In genomic region chr3:126555795-126556636, GRCh38 we compare ENCODE assay signal across 22 cellular contexts. TPM values are rescaled to one million over a fixed set of nuclear protein-coding genes. Genes with fewer than 3 reads are reported as not detected.
A peak's percentile ranks its signal among the peaks of the same experiment; 100 is the strongest.
DNase-seq lines count a peak whose midpoint lies in the region; ATAC-seq, FAIRE-seq and TF ChIP-seq lines count a peak whose summit lies in the region.
"Had no signal": no experiment of that assay in that cellular context is flagged by ENCODE, and none has a peak within 500 bp of the region (broad histone marks: within the 10 kb centered on the region; RNA-seq: fewer than 3 reads in every experiment).

No MANE protein-coding gene starts in this region.

- in situ Hi-C loops in HepG2 (cut with HindIII; ENCODE audit: extremely low pct_ligation_motif_present, low pct_unique_long_range_greater_than_20kb), result no loop called here

- H3K27me3 Mint-ChIP-seq in progenitor cell of endocrine pancreas, result peaks cover 3% of the 10 kb centered on the region

- no peak for ATAC-seq in right lobe of liver
- ATAC-seq in HepG2, result no peak
- no peak for ATAC-seq in HG03045 (IDR thresholded peaks at IDR 0.05; ENCODE audit: unreplicated experiment)
- ATAC-seq in HG02981 (IDR thresholded peaks at IDR 0.05; ENCODE audit: unreplicated experiment), result no peak
- ATAC-seq: naive thymus-derived CD4-positive, alpha-beta T cell; psoas muscle; SK-N-SH treated with all-trans-retinoic acid at 6 μM for 48 hours had no signal

- H3K4me1 Mint-ChIP-seq in progenitor cell of endocrine pancreas (ENCODE audit: low read depth), result no peaks in the 10 kb centered on the region
- H3K4me1 Mint-ChIP-seq: naive thymus-derived CD4-positive, alpha-beta T cell had no signal

- TF ChIP-seq POLR2A in right lobe of liver (IDR thresholded peaks at IDR 0.05) (no peak), HepG2 (IDR thresholded peaks at IDR 0.05; ENCODE audit: insufficient read depth in 1 of 2, low read depth in 2 of 2, low read length in 2 of 2) (no peak)

- H3K9me3 ChIP-seq in right lobe of liver, result no peaks in the 10 kb centered on the region
- no peaks in the 10 kb centered on the region for H3K9me3 ChIP-seq in HepG2 (ENCODE audit: low read length)
- H3K9me3 ChIP-seq: psoas muscle had no signal

- peak in 2 of 3 donors; percentile 5 to 43 for DNase-seq in right lobe of liver
- no peak for DNase-seq in HepG2 (ENCODE audit: low spot score)
- DNase-seq in iPS-NIHi7 (ENCODE audit: extremely low spot score), result peak; percentile 7
- peak; percentile 6 for DNase-seq in progenitor cell of endocrine pancreas (ENCODE audit: low spot score, unreplicated experiment)
- no peak for DNase-seq in RWPE1 (ENCODE audit: low spot score)
- DNase-seq in HCEC 1CT, result no peak
- DNase-seq: activated naive CD4-positive, alpha-beta T cell treated with anti-CD3 and anti-CD28 coated beads, Interleukin-2, amount 50 U/mL, for 16 hours; NCI-H187 treated with DMSO at 0.1 percent for 48 hours; RPMI8226; stimulated activated CD4-positive, alpha-beta T cell treated with anti-CD3 and anti-CD28 coated beads, Interleukin-12 subunit alpha, Interleukin-12 subunit beta, amount 100 ng/mL, for 4 hours; T-helper 9 cell had no signal

- H2AFZ ChIP-seq in HepG2 (ENCODE audit: low read length), result no peak overlapping the region

- H3K79me2 ChIP-seq in HepG2 (ENCODE audit: insufficient read depth, low read length), result no peaks in the 10 kb centered on the region

- H3K36me3 ChIP-seq in right lobe of liver (no peaks in the 10 kb centered on the region), HepG2 (replicated peaks in 1 of 2; ENCODE audit: control insufficient read depth in 1 of 2, insufficient read depth in 2 of 2, low read length in 2 of 2) (no peaks in the 10 kb centered on the region)

- H3K27ac Mint-ChIP-seq in progenitor cell of endocrine pancreas, result no peak overlapping the region
- H3K27ac Mint-ChIP-seq: naive thymus-derived CD4-positive, alpha-beta T cell had no signal

- no peaks in the 10 kb centered on the region for H3K36me3 Mint-ChIP-seq in progenitor cell of endocrine pancreas (ENCODE audit: insufficient read depth)
- H3K36me3 Mint-ChIP-seq: naive thymus-derived CD4-positive, alpha-beta T cell had no signal

- H3K4me1 ChIP-seq in right lobe of liver, result no peaks in the 10 kb centered on the region
- H3K4me1 ChIP-seq in HepG2 (ENCODE audit: insufficient read depth, low read length), result no peaks in the 10 kb centered on the region; the same call in 1 of the 2 replicates
- H3K4me1 ChIP-seq: psoas muscle had no signal

- H3K4me3 ChIP-seq in right lobe of liver, result no peak overlapping the region
- H3K4me3 ChIP-seq in HepG2 (replicated peaks in 1 of 3; ENCODE audit: insufficient read depth in 1 of 3, low read depth in 2 of 3, low read length in 3 of 3), result no peak overlapping the region
- H3K4me3 ChIP-seq: psoas muscle had no signal

- H3K9me3 Mint-ChIP-seq in progenitor cell of endocrine pancreas (ENCODE audit: low read depth), result no peaks in the 10 kb centered on the region
- H3K9me3 Mint-ChIP-seq: naive thymus-derived CD4-positive, alpha-beta T cell had no signal

- POLR2A ChIA-PET in HepG2 (lab: Yijun Ruan, JAX), result no interaction called here
- POLR2A ChIA-PET in RWPE1 (lab: Yijun Ruan, JAX; ENCODE audit: low non-redundant PET), result no interaction called here

- CTCF ChIA-PET in HepG2 (lab: Yijun Ruan, JAX; ENCODE audit: low intra/inter-chr PET ratio, low total read pairs) (no interaction called here), RWPE1 (lab: Yijun Ruan, JAX) (no interaction called here)

- TF ChIP-seq EP300 in HepG2 (IDR thresholded peaks at IDR 0.05; ENCODE audit: low read depth in 2 of 2, low read length in 2 of 2), result no peak
- no peak for TF ChIP-seq EP300 in HepG2 (CRISPR knock-in tag; IDR thresholded peaks at IDR 0.05; ENCODE audit: borderline replicate concordance)

- no peaks in the 10 kb centered on the region for H4K20me1 ChIP-seq in HepG2 (ENCODE audit: insufficient read depth, low read length)

- no TSS peak for BruUV-seq in HepG2 (replicated peaks; lab: Mats Ljungman, UMichigan)

- H3K27ac ChIP-seq in right lobe of liver (no peak overlapping the region), HepG2 (ENCODE audit: extremely low read length, insufficient read depth, low read length) (no peak overlapping the region), RWPE1 (no peak overlapping the region)
- H3K27ac ChIP-seq: KMS-11, psoas muscle had no signal

- intact Hi-C loops in right lobe of liver (cut with DNase I), result no loop called here
- intact Hi-C loops in HepG2 (cut with micrococcal nuclease; ENCODE audit: unreplicated experiment), result loop anchor here (10.0 kb wide), 2 partner anchors 61 to 919 kb away; no protein-coding TSS in a partner anchor

- H3K9ac ChIP-seq in HepG2 (ENCODE audit: insufficient read depth, low read depth, low read length), result no peak overlapping the region
- H3K9ac ChIP-seq: KMS-11 had no signal

- TF ChIP-seq CTCF in right lobe of liver (IDR thresholded peaks at IDR 0.05) (no peak), HepG2 (CRISPR knock-in tag; IDR thresholded peaks at IDR 0.05) (no peak), progenitor cell of endocrine pancreas (IDR thresholded peaks at IDR 0.05; ENCODE audit: unreplicated experiment) (no peak), RWPE1 (conservative IDR thresholded peaks at IDR 0.05; ENCODE audit: low read depth) (no peak)

- no peak for FAIRE-seq in HepG2 (lab: Jason Lieb, UNC)
- FAIRE-seq: colon, endometrium had no signal

- WGBS in right lobe of liver (ENCODE audit: insufficient coverage, low coverage, low lambda C conversion rate, missing lambda C conversion rate), result 81% methylated on average over 6 of the region's 10 CpGs
- 20% methylated on average over 3 of the region's 10 CpGs for whole genome bisulfite sequencing in HepG2 (ENCODE audit: low lambda C conversion rate)

- no peak overlapping the region for H3K4me3 Mint-ChIP-seq in progenitor cell of endocrine pancreas (ENCODE audit: low read depth)
- H3K4me3 Mint-ChIP-seq: naive thymus-derived CD4-positive, alpha-beta T cell had no signal

- no peak for TF ChIP-seq RAD21 in HepG2 (CRISPR knock-in tag; IDR thresholded peaks at IDR 0.05)

- H3K4me2 ChIP-seq in HepG2 (ENCODE audit: low read depth, low read length), result no peak overlapping the region
- H3K4me2 ChIP-seq: KMS-11 had no signal

- H3K27me3 ChIP-seq in right lobe of liver (no peaks in the 10 kb centered on the region), HepG2 (ENCODE audit: control insufficient read depth in 1 of 2, insufficient read depth in 2 of 2, low read length in 2 of 2) (peaks cover 9 to 43% of the 10 kb centered on the region in 2 experiments; a peak in 4 of 5 replicates)

RNA-seq across cellular contexts. Expression of gene C3orf22, which starts 2.7 kb away (rescaled TPM):
- not detected for total RNA-seq in right lobe of liver
- total RNA-seq in HepG2 (2016; rRNA removed; fragmentation: Illumina TruSeq; extraction: Trizol), result not detected in 2 replicates
- total RNA-seq in HepG2 (2016; cell fraction: cytosol; rRNA removed; fragmentation: Illumina TruSeq; extraction: Trizol; ENCODE audit: low read depth), result not detected in 2 replicates
- total RNA-seq in HepG2 (2016; cell fraction: insoluble cytoplasmic fraction; rRNA removed; fragmentation: Illumina TruSeq; extraction: Trizol), result not detected in 2 replicates
- not detected in 2 replicates for total RNA-seq in HepG2 (2016; cell fraction: membrane; rRNA removed; fragmentation: Illumina TruSeq; extraction: Trizol)
- total RNA-seq in HepG2 (2016; cell fraction: nucleus; rRNA removed; fragmentation: Illumina TruSeq; extraction: Trizol), result not detected in 2 replicates
- not detected in 2 replicates for polyA plus RNA-seq in HepG2 (2011; rRNA removed)
- not detected in 2 replicates for polyA plus RNA-seq in HepG2 (2011; cell fraction: cytosol; rRNA removed)
- polyA plus RNA-seq in HepG2 (2011; cell fraction: nucleus; rRNA removed), result not detected in 2 replicates
- 0.15 and 0.17 TPM in 2 replicates for polyA plus RNA-seq in HepG2 (2012)
- not detected in 2 replicates for polyA plus RNA-seq in HepG2 (2016; cell fraction: cytosol; fragmentation: Illumina TruSeq; extraction: Trizol; ENCODE audit: low read depth)
- not detected in 2 replicates for polyA plus RNA-seq in HepG2 (2016; cell fraction: insoluble cytoplasmic fraction; fragmentation: Illumina TruSeq; extraction: Trizol; ENCODE audit: low read depth)
- not detected in 2 replicates for polyA plus RNA-seq in HepG2 (2016; cell fraction: membrane; fragmentation: Illumina TruSeq; extraction: Trizol; ENCODE audit: low read depth)
- polyA plus RNA-seq in HepG2 (2016; cell fraction: nucleus; fragmentation: Illumina TruSeq; extraction: Trizol; ENCODE audit: insufficient read depth, low read depth), result not detected in 2 replicates
- polyA minus RNA-seq in HepG2 (2011; rRNA and poly(A)+ RNA removed; ENCODE audit: low replicate concordance), result not detected in 2 replicates
- not detected in 2 replicates for polyA minus RNA-seq in HepG2 (2011; cell fraction: cytosol; rRNA and poly(A)+ RNA removed)
- not detected in 2 replicates for polyA minus RNA-seq in HepG2 (2011; cell fraction: nucleus; rRNA and poly(A)+ RNA removed)
- total RNA-seq in progenitor cell of endocrine pancreas, result 0.26 and 0.44 TPM in 2 replicates
- total RNA-seq: Daoy; naive thymus-derived CD4-positive, alpha-beta T cell; NCI-H460; temporal lobe had no signal
- polyA plus RNA-seq: naive thymus-derived CD4-positive, alpha-beta T cell; psoas muscle had no signal

RNA-seq across cellular contexts. Expression of gene CHST13, which starts 32.1 kb away (rescaled TPM):
- total RNA-seq in right lobe of liver (10 to 100 TPM; 23.5 to 48.9 (median 28.2) TPM), HepG2 (2016; rRNA removed; fragmentation: Illumina TruSeq; extraction: Trizol) (16.1 and 43.1 TPM in 2 replicates), progenitor cell of endocrine pancreas (0.36 and 0.71 TPM in 2 replicates)
- total RNA-seq in HepG2 (2016; cell fraction: cytosol; rRNA removed; fragmentation: Illumina TruSeq; extraction: Trizol; ENCODE audit: low read depth), result 8.0 and 11.1 TPM in 2 replicates
- 15.2 and 40.9 TPM in 2 replicates for total RNA-seq in HepG2 (2016; cell fraction: insoluble cytoplasmic fraction; rRNA removed; fragmentation: Illumina TruSeq; extraction: Trizol)
- 18.0 and 22.7 TPM in 2 replicates for total RNA-seq in HepG2 (2016; cell fraction: membrane; rRNA removed; fragmentation: Illumina TruSeq; extraction: Trizol)
- 29.6 and 33.9 TPM in 2 replicates for total RNA-seq in HepG2 (2016; cell fraction: nucleus; rRNA removed; fragmentation: Illumina TruSeq; extraction: Trizol)
- polyA plus RNA-seq in HepG2 (2011; rRNA removed), result 32.0 and 50.7 TPM in 2 replicates
- 31.3 and 65.1 TPM in 2 replicates for polyA plus RNA-seq in HepG2 (2011; cell fraction: cytosol; rRNA removed)
- polyA plus RNA-seq in HepG2 (2011; cell fraction: nucleus; rRNA removed), result 65.1 and 66.5 TPM in 2 replicates
- polyA plus RNA-seq in HepG2 (2012), result 30.3 and 44.6 TPM in 2 replicates
- 10.6 and 12.9 TPM in 2 replicates for polyA plus RNA-seq in HepG2 (2016; cell fraction: cytosol; fragmentation: Illumina TruSeq; extraction: Trizol; ENCODE audit: low read depth)
- polyA plus RNA-seq in HepG2 (2016; cell fraction: insoluble cytoplasmic fraction; fragmentation: Illumina TruSeq; extraction: Trizol; ENCODE audit: low read depth), result 21.1 and 21.2 TPM in 2 replicates
- polyA plus RNA-seq in HepG2 (2016; cell fraction: membrane; fragmentation: Illumina TruSeq; extraction: Trizol; ENCODE audit: low read depth), result 18.9 and 20.1 TPM in 2 replicates
- 72.0 and 85.3 TPM in 2 replicates for polyA plus RNA-seq in HepG2 (2016; cell fraction: nucleus; fragmentation: Illumina TruSeq; extraction: Trizol; ENCODE audit: insufficient read depth, low read depth)
- polyA minus RNA-seq in HepG2 (2011; rRNA and poly(A)+ RNA removed; ENCODE audit: low replicate concordance), result 47.2 TPM in 1 of 2 replicates, not detected in the other
- polyA minus RNA-seq in HepG2 (2011; cell fraction: cytosol; rRNA and poly(A)+ RNA removed), result 30.8 and 35.4 TPM in 2 replicates
- 5.7 and 6.3 TPM in 2 replicates for polyA minus RNA-seq in HepG2 (2011; cell fraction: nucleus; rRNA and poly(A)+ RNA removed)
- total RNA-seq: Daoy, NCI-H460, temporal lobe had no signal
- polyA plus RNA-seq: naive thymus-derived CD4-positive, alpha-beta T cell had no signal

RNA-seq across cellular contexts. Expression of gene UROC1, which starts 38.4 kb away (rescaled TPM):
- total RNA-seq in right lobe of liver (100 to 1,000 TPM in 1 of 6 experiments, 10 to 100 TPM in 5; 15.1 to 101 (median 55.8) TPM), HepG2 (2016; rRNA removed; fragmentation: Illumina TruSeq; extraction: Trizol) (0.71 and 0.74 TPM in 2 replicates), progenitor cell of endocrine pancreas (not detected in 2 replicates)
- total RNA-seq in HepG2 (2016; cell fraction: cytosol; rRNA removed; fragmentation: Illumina TruSeq; extraction: Trizol; ENCODE audit: low read depth), result 0.09 TPM in 1 of 2 replicates, not detected in the other
- 0.39 and 0.97 TPM in 2 replicates for total RNA-seq in HepG2 (2016; cell fraction: insoluble cytoplasmic fraction; rRNA removed; fragmentation: Illumina TruSeq; extraction: Trizol)
- total RNA-seq in HepG2 (2016; cell fraction: membrane; rRNA removed; fragmentation: Illumina TruSeq; extraction: Trizol), result 0.24 and 0.25 TPM in 2 replicates
- total RNA-seq in HepG2 (2016; cell fraction: nucleus; rRNA removed; fragmentation: Illumina TruSeq; extraction: Trizol), result 0.69 and 0.87 TPM in 2 replicates
- polyA plus RNA-seq in HepG2 (2011; rRNA removed), result 1.3 and 2.0 TPM in 2 replicates
- 0.65 and 0.95 TPM in 2 replicates for polyA plus RNA-seq in HepG2 (2011; cell fraction: cytosol; rRNA removed)
- 6.6 and 8.2 TPM in 2 replicates for polyA plus RNA-seq in HepG2 (2011; cell fraction: nucleus; rRNA removed)
- polyA plus RNA-seq in HepG2 (2012), result 1.1 and 2.5 TPM in 2 replicates
- polyA plus RNA-seq in HepG2 (2016; cell fraction: cytosol; fragmentation: Illumina TruSeq; extraction: Trizol; ENCODE audit: low read depth), result 0.12 and 0.17 TPM in 2 replicates
- polyA plus RNA-seq in HepG2 (2016; cell fraction: insoluble cytoplasmic fraction; fragmentation: Illumina TruSeq; extraction: Trizol; ENCODE audit: low read depth), result 0.78 and 0.88 TPM in 2 replicates
- polyA plus RNA-seq in HepG2 (2016; cell fraction: membrane; fragmentation: Illumina TruSeq; extraction: Trizol; ENCODE audit: low read depth), result 0.21 and 0.22 TPM in 2 replicates
- polyA plus RNA-seq in HepG2 (2016; cell fraction: nucleus; fragmentation: Illumina TruSeq; extraction: Trizol; ENCODE audit: insufficient read depth, low read depth), result 2.7 and 2.8 TPM in 2 replicates
- polyA minus RNA-seq in HepG2 (2011; rRNA and poly(A)+ RNA removed; ENCODE audit: low replicate concordance), result 2.2 TPM in 1 of 2 replicates, not detected in the other
- 0.53 and 0.59 TPM in 2 replicates for polyA minus RNA-seq in HepG2 (2011; cell fraction: cytosol; rRNA and poly(A)+ RNA removed)
- 0.75 and 1.2 TPM in 2 replicates for polyA minus RNA-seq in HepG2 (2011; cell fraction: nucleus; rRNA and poly(A)+ RNA removed)
- total RNA-seq: Daoy; naive thymus-derived CD4-positive, alpha-beta T cell; NCI-H460; temporal lobe had no signal
- polyA plus RNA-seq: naive thymus-derived CD4-positive, alpha-beta T cell had no signal

Comparison
In these comparisons a context has a peak if more than half of its experiments do, and no peak if none do; other contexts are left out.
1. DNase-seq: peak in right lobe of liver (2 of 3), iPS-NIHi7 (single experiment) and progenitor cell of endocrine pancreas (single experiment); none in HepG2 (single experiment), RWPE1 (single experiment) and HCEC 1CT (single experiment).
2. RNA of gene UROC1, which starts 38.4 kb away (total RNA-seq): 15.1 to 101 TPM in right lobe of liver; 0.09 to 0.97 TPM in HepG2 and not detected in progenitor cell of endocrine pancreas; every median in the first group is over 4 times any median in the second.